ENCODE assay signal across 15 cellular contexts in the genomic region with DNA sequence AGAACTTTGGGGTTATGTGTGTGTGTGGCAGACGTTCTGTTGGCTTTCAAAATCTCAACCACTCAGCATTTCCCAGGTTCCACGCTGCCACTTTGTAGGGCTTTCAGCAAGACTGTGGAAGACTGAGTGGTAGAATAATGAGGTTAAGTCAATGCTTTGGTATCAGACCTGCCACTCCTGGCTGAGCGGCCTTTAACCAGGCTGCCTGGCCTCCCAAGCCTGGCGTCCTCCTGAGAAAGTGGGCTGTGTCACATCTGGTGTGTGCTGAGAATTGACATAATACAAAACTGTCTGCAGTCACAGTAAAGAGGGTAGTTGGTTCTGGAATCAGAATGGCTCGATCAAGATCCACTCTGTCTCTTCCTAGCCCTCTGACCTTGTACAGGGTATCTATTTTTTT.
"Had no signal": no experiment of that assay in that cellular context is flagged by ENCODE, and none has a peak within 500 bp of the region (broad histone marks: within the 10 kb centered on the region; RNA-seq: fewer than 3 reads in every experiment).

No MANE protein-coding gene starts in this region.

- H3K36me3 Mint-ChIP-seq: activated naive CD4-positive, alpha-beta T cell treated with anti-CD3 and anti-CD28 coated beads, Interleukin-2, amount 50 U/mL, for 72 hours; immature natural killer cell; naive B cell; stimulated activated effector memory CD8-positive, alpha-beta T cell treated with anti-CD3 and anti-CD28 coated beads, Interleukin-12 subunit alpha, Interleukin-12 subunit beta, amount 100 ng/mL, for 72 hours had no signal

- H3K9me3 ChIP-seq: lower lobe of right lung, ovary had no signal

- H3K36me3 ChIP-seq: ovary had no signal

- ATAC-seq: activated CD4-positive, alpha-beta T cell treated with anti-CD3 and anti-CD28 coated beads for 36 hours; activated CD8-positive, alpha-beta T cell treated with anti-CD3 and anti-CD28 coated beads for 36 hours; activated naive CD4-positive, alpha-beta T cell treated with anti-CD3 and anti-CD28 coated beads, Interleukin-2, amount 50 U/mL, for 72 hours; activated T-cell treated with anti-CD3 and anti-CD28 coated beads, Interleukin-2, amount 50 U/mL, for 4 hours; stimulated activated effector memory CD8-positive, alpha-beta T cell treated with anti-CD3 and anti-CD28 coated beads, Interleukin-12 subunit alpha, Interleukin-12 subunit beta, amount 100 ng/mL, for 72 hours had no signal

- H3K27ac Mint-ChIP-seq: activated CD4-positive, alpha-beta T cell treated with anti-CD3 and anti-CD28 coated beads for 36 hours; activated CD8-positive, alpha-beta T cell treated with anti-CD3 and anti-CD28 coated beads for 36 hours; activated naive CD4-positive, alpha-beta T cell treated with anti-CD3 and anti-CD28 coated beads, Interleukin-2, amount 50 U/mL, for 72 hours; immature natural killer cell; naive B cell; stimulated activated effector memory CD8-positive, alpha-beta T cell treated with anti-CD3 and anti-CD28 coated beads, Interleukin-12 subunit alpha, Interleukin-12 subunit beta, amount 100 ng/mL, for 72 hours had no signal

- DNase-seq: activated CD4-positive, alpha-beta T cell treated with anti-CD3 and anti-CD28 coated beads for 36 hours; activated CD8-positive, alpha-beta T cell treated with anti-CD3 and anti-CD28 coated beads for 36 hours; activated effector memory CD4-positive, alpha-beta T cell treated with anti-CD3 and anti-CD28 coated beads, Interleukin-2, amount 50 U/mL, for 16 hours; activated T-cell treated with anti-CD3 and anti-CD28 coated beads, Interleukin-2, amount 50 U/mL, for 4 hours; effector memory CD4-positive, alpha-beta T cell; foreskin melanocyte; head of caudate nucleus; immature natural killer cell; lower lobe of right lung; naive B cell; ovary; T-helper 1 cell had no signal

- H3K4me3 Mint-ChIP-seq: activated CD4-positive, alpha-beta T cell treated with anti-CD3 and anti-CD28 coated beads for 36 hours; activated CD8-positive, alpha-beta T cell treated with anti-CD3 and anti-CD28 coated beads for 36 hours; activated T-cell treated with anti-CD3 and anti-CD28 coated beads, Interleukin-2, amount 50 U/mL, for 4 hours; immature natural killer cell; naive B cell; stimulated activated effector memory CD8-positive, alpha-beta T cell treated with anti-CD3 and anti-CD28 coated beads, Interleukin-12 subunit alpha, Interleukin-12 subunit beta, amount 100 ng/mL, for 72 hours had no signal

- H3K27ac ChIP-seq: lower lobe of right lung, ovary, VCaP had no signal

- H3K4me1 Mint-ChIP-seq: immature natural killer cell; naive B cell; stimulated activated effector memory CD8-positive, alpha-beta T cell treated with anti-CD3 and anti-CD28 coated beads, Interleukin-12 subunit alpha, Interleukin-12 subunit beta, amount 100 ng/mL, for 72 hours had no signal

- H3K4me1 ChIP-seq: lower lobe of right lung had no signal

- H3K9me3 Mint-ChIP-seq: activated CD8-positive, alpha-beta T cell treated with anti-CD3 and anti-CD28 coated beads for 36 hours; activated naive CD4-positive, alpha-beta T cell treated with anti-CD3 and anti-CD28 coated beads, Interleukin-2, amount 50 U/mL, for 72 hours; activated T-cell treated with anti-CD3 and anti-CD28 coated beads, Interleukin-2, amount 50 U/mL, for 4 hours; immature natural killer cell; naive B cell; stimulated activated effector memory CD8-positive, alpha-beta T cell treated with anti-CD3 and anti-CD28 coated beads, Interleukin-12 subunit alpha, Interleukin-12 subunit beta, amount 100 ng/mL, for 72 hours had no signal

- H3K4me3 ChIP-seq: lower lobe of right lung, ovary had no signal

- H3K27me3 ChIP-seq: ovary had no signal
